9 cellular contexts compared by ENCODE assay signal in genomic region chr22:32660292-32660691, GRCh38.
DNase-seq lines count a peak whose midpoint lies in the region; ATAC-seq, FAIRE-seq and TF ChIP-seq lines count a peak whose summit lies in the region.
"Had no signal": no experiment of that assay in that cellular context is flagged by ENCODE, and none has a peak within 500 bp of the region (broad histone marks: within the 10 kb centered on the region; RNA-seq: fewer than 3 reads in every experiment).

No MANE protein-coding gene starts in this region.

- CTCF ChIA-PET in A549 (lab: Yijun Ruan, JAX): interaction anchor here (0.6 to 5.6 kb wide), 14 partner anchors 10 to 325 kb away, joined by 3 to 44 read pairs (median 4); no protein-coding TSS in a partner anchor

- H3K27ac Mint-ChIP-seq in naive B cell (no peak overlapping the region), type B pancreatic cell (no peak overlapping the region)

- H3K9me3 Mint-ChIP-seq in naive B cell (peaks cover 0 to 3% (median 0%) of the 10 kb centered on the region in 7 donors), type B pancreatic cell (no peaks in the 10 kb centered on the region)

- peak; percentile 49 for TF ChIP-seq CTCF in A549 (IDR thresholded peaks at IDR 0.05)
- peak; percentile 61 for TF ChIP-seq CTCF in GM12874 (IDR thresholded peaks at IDR 0.05; ENCODE audit: insufficient read depth, low read depth, low read length)
- peak; percentile 81 for TF ChIP-seq CTCF in type B pancreatic cell (conservative IDR thresholded peaks at IDR 0.05)

- H3K4me3 Mint-ChIP-seq in naive B cell (no peak overlapping the region), type B pancreatic cell (no peak overlapping the region)

- no peaks in the 10 kb centered on the region for H3K4me1 Mint-ChIP-seq in naive B cell
- peaks cover 8% of the 10 kb centered on the region for H3K4me1 Mint-ChIP-seq in type B pancreatic cell (ENCODE audit: unreplicated experiment)

- ATAC-seq in A549 (peak; percentile 71 to 77; a peak in 4 of 6 replicates), naive B cell (ENCODE audit: low read depth in 2 of 2) (peak in 1 of 2 donors; percentile 36)

- no peak overlapping the region for H3K4me3 ChIP-seq in A549

- H3K4me1 ChIP-seq in A549: no peaks in the 10 kb centered on the region

- no peak overlapping the region for H3K4me2 ChIP-seq in A549

- H3K36me3 Mint-ChIP-seq in naive B cell (no peaks in the 10 kb centered on the region), type B pancreatic cell (no peaks in the 10 kb centered on the region)

- POLR2A ChIA-PET in A549 (lab: Yijun Ruan, JAX): no interaction called here

- no peak for TF ChIP-seq EP300 in A549 (IDR thresholded peaks at IDR 0.05)

- H3K9me3 ChIP-seq in A549: no peaks in the 10 kb centered on the region

- H3K27ac ChIP-seq in A549: no peak overlapping the region

- FAIRE-seq in A549 (lab: Jason Lieb, UNC): no peak
- FAIRE-seq: islet of Langerhans had no signal

- H3K27me3 Mint-ChIP-seq in naive B cell (peaks cover 0 to 43% (median 10%) of the 10 kb centered on the region in 3 donors), type B pancreatic cell (peaks cover 16% of the 10 kb centered on the region)

- TF ChIP-seq RAD21 in A549 (conservative IDR thresholded peaks at IDR 0.05 in 1 of 2, IDR thresholded peaks at IDR 0.05 in 1 of 2): peak; percentile 64 to 73

- DNase-seq in A549 (ENCODE audit: low read depth in 1 of 2, low spot score in 1 of 2) (peak; percentile 47 to 49), NCI-H524 (lab: John Stamatoyannopoulos, UW) (peak; percentile 44 to 80), erythroblast (lab: John Stamatoyannopoulos, UW) (peak; percentile 66 to 82), naive B cell (peak; percentile 3), type B pancreatic cell (ENCODE audit: extremely low spot score, unreplicated experiment) (no peak), putamen (ENCODE audit: low spot score) (no peak)
- peak; percentile 77 for DNase-seq in activated CD8-positive, alpha-beta memory T cell treated with anti-CD3 and anti-CD28 coated beads for 24 hours

- TF ChIP-seq POLR2A in A549 (IDR thresholded peaks at IDR 0.05; ENCODE audit: low read length) (no peak), erythroblast (IDR thresholded peaks at IDR 0.05; ENCODE audit: low read length) (no peak)

- 15% methylated on average over 9 of the region's 9 CpGs for WGBS in A549 (ENCODE audit: missing lambda C conversion rate)

TF ChIP-seq in A549, 52 proteins besides CTCF, POLR2A, EP300 and RAD21:
- TF ChIP-seq JUN (IDR thresholded peaks at IDR 0.05): no peak
- TF ChIP-seq BHLHE40 (IDR thresholded peaks at IDR 0.05; ENCODE audit: low read depth, low read length): no peak
- peak; percentile 72 to 94 for TF ChIP-seq CEBPB (IDR thresholded peaks at IDR 0.05)
- TF ChIP-seq RARB (CRISPR knock-in tag; IDR thresholded peaks at IDR 0.05): no peak
- peak; percentile 69 for TF ChIP-seq SMC3 (IDR thresholded peaks at IDR 0.05)
- no peak for TF ChIP-seq USF2 (IDR thresholded peaks at IDR 0.05)

Comparison
In these comparisons a context has a peak if more than half of its experiments do, and no peak if none do; other contexts are left out.
1. DNase-seq: peak in A549 (2 of 2), NCI-H524 (2 of 2), activated CD8-positive, alpha-beta memory T cell treated with anti-CD3 and anti-CD28 coated beads for 24 hours (single experiment), erythroblast (2 of 2) and naive B cell (single experiment); none in type B pancreatic cell (single experiment) and putamen (single experiment).
2. Peak in every context shown above with its lines, with median percentiles within 50 percentile points of each other: CTCF ChIP-seq.